1 cellular context compared by ENCODE assay signal in the genomic region with DNA sequence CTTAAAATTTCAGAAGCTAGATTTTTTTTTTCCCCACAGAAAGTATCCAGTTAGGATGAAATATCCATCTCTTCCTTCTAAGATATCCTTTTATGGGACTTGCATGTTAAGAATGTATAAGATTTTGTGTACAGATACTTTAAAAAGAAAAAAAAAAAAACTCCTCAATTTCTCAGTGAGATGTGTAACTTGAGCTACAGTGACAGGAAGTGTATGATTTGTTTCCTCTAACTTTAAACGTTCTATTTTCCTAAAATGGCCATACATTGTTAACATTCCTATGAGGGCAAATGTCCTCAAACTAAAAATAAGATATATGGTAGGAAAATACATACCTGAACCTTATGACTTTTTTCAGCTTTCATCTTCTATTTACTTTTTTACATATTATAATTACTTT.
TF ChIP-seq lines count a peak whose summit lies in the region.

No MANE protein-coding gene starts in this region.

TF ChIP-seq in IMR-90, 13 proteins besides CTCF, POLR2A, EP300 and RAD21 (continued from another document):
- TF ChIP-seq, protein P1, sequence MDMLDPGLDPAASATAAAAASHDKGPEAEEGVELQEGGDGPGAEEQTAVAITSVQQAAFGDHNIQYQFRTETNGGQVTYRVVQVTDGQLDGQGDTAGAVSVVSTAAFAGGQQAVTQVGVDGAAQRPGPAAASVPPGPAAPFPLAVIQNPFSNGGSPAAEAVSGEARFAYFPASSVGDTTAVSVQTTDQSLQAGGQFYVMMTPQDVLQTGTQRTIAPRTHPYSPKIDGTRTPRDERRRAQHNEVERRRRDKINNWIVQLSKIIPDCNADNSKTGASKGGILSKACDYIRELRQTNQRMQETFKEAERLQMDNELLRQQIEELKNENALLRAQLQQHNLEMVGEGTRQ (IDR thresholded peaks at IDR 0.05; ENCODE audit: low read depth, low read length) = no peak
- TF ChIP-seq RFX5 (IDR thresholded peaks at IDR 0.05; ENCODE audit: low read depth, low read length) = no peak
- TF ChIP-seq NFE2L2 (IDR thresholded peaks at IDR 0.05; ENCODE audit: low read depth, low read length) = no peak
